ENCODE assay signal across 23 cellular contexts in genomic region chr5:56045469-56045868, GRCh38.
"Had no signal": no experiment of that assay in that cellular context is flagged by ENCODE, and none has a peak within 500 bp of the region (broad histone marks: within the 10 kb centered on the region; RNA-seq: fewer than 3 reads in every experiment).

No MANE protein-coding gene starts in this region.

- H3K36me3 Mint-ChIP-seq: immature natural killer cell; natural killer cell treated with Interleukin-12 subunit alpha and Interleukin-12 subunit beta and Interleukin-15 and Interleukin-18, amount 100 ng/mL, for 72 hours; stimulated activated effector memory CD8-positive, alpha-beta T cell treated with anti-CD3 and anti-CD28 coated beads, Interleukin-12 subunit alpha, Interleukin-12 subunit beta, amount 100 ng/mL, for 72 hours; type B pancreatic cell had no signal

- H3K27ac Mint-ChIP-seq: immature natural killer cell; natural killer cell treated with Interleukin-12 subunit alpha and Interleukin-12 subunit beta and Interleukin-15 and Interleukin-18, amount 100 ng/mL, for 72 hours; progenitor cell of endocrine pancreas; stimulated activated effector memory CD8-positive, alpha-beta T cell treated with anti-CD3 and anti-CD28 coated beads, Interleukin-12 subunit alpha, Interleukin-12 subunit beta, amount 100 ng/mL, for 72 hours; stimulated activated naive CD8-positive, alpha-beta T cell treated with anti-CD3 and anti-CD28 coated beads, Interleukin-15, Interleukin-2, amounts not matched to agents 100 ng/mL and 50 ng/mL, for 24 hours; type B pancreatic cell had no signal

- H3K27me3 ChIP-seq: left lung, ovary, right atrium auricular region, sigmoid colon, spleen, tibial nerve, uterus had no signal

- H3K9me3 ChIP-seq: left lung, lower lobe of right lung, ovary, sigmoid colon, tibial nerve, uterus had no signal

- FAIRE-seq: islet of Langerhans, kidney, small intestine had no signal

- H3K27ac ChIP-seq: left lung, lower lobe of right lung, ovary, right atrium auricular region, sigmoid colon, spleen, tibial nerve, uterus had no signal

- H3K4me3 Mint-ChIP-seq: immature natural killer cell; natural killer cell treated with Interleukin-12 subunit alpha and Interleukin-12 subunit beta and Interleukin-15 and Interleukin-18, amount 100 ng/mL, for 72 hours; stimulated activated effector memory CD8-positive, alpha-beta T cell treated with anti-CD3 and anti-CD28 coated beads, Interleukin-12 subunit alpha, Interleukin-12 subunit beta, amount 100 ng/mL, for 72 hours; stimulated activated naive CD8-positive, alpha-beta T cell treated with anti-CD3 and anti-CD28 coated beads, Interleukin-15, Interleukin-2, amounts not matched to agents 100 ng/mL and 50 ng/mL, for 24 hours; type B pancreatic cell had no signal

- H3K9me3 Mint-ChIP-seq: immature natural killer cell; natural killer cell treated with Interleukin-12 subunit alpha and Interleukin-12 subunit beta and Interleukin-15 and Interleukin-18, amount 100 ng/mL, for 72 hours; type B pancreatic cell had no signal

- DNase-seq: hypothalamus; immature natural killer cell; kidney; left colon; left lung; lower lobe of right lung; mammary epithelial cell; mesenchymal stem cell; ovary; sigmoid colon; small intestine; spleen; stimulated activated CD4-positive, alpha-beta T cell treated with anti-CD3 and anti-CD28 coated beads, Interleukin-4, amount 100 ng/mL, for 24 hours; stimulated activated naive CD4-positive, alpha-beta T cell; uterus had no signal

- H3K36me3 ChIP-seq: left lung, lower lobe of right lung, ovary, right atrium auricular region, sigmoid colon, spleen, tibial nerve, uterus had no signal

- H3K27me3 Mint-ChIP-seq: progenitor cell of endocrine pancreas, type B pancreatic cell had no signal

- ATAC-seq: left colon; left lung; lower lobe of right lung; natural killer cell treated with Interleukin-12 subunit alpha and Interleukin-12 subunit beta and Interleukin-15 and Interleukin-18, amount 100 ng/mL, for 72 hours; stimulated activated effector memory CD8-positive, alpha-beta T cell treated with anti-CD3 and anti-CD28 coated beads, Interleukin-12 subunit alpha, Interleukin-12 subunit beta, amount 100 ng/mL, for 72 hours had no signal

- H3K4me3 ChIP-seq: left lung, lower lobe of right lung, ovary, right atrium auricular region, sigmoid colon, spleen, tibial nerve, uterus had no signal

- H3K4me1 ChIP-seq: sigmoid colon, uterus had no signal
